ENCODE assay signal across 16 cellular contexts in the genomic region with DNA sequence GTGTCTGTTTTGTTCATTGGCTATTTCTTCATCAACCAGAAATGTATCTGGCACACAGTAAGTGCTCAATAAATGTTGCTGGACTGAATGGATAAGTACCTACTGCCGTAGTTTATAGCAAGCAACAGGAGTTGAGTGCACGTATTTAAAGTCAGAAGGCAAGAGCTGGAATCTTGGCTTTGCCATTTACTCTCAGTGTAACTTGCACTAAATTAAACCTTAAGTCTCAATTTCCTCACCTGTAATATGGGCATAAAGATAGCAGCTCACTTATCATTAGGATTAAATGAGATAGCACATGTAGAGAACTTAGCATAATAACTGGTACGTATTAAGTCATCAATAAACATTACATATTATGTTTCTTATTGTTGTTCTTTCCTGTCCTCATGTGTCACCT. TPM values are rescaled to one million over a fixed set of nuclear protein-coding genes. Genes with fewer than 3 reads are reported as not detected.
DNase-seq lines count a peak whose midpoint lies in the region; TF ChIP-seq lines count a peak whose summit lies in the region.
"Had no signal": no experiment of that assay in that cellular context is flagged by ENCODE, and none has a peak within 500 bp of the region (broad histone marks: within the 10 kb centered on the region; RNA-seq: fewer than 3 reads in every experiment).

No MANE protein-coding gene starts in this region.

- H3K27ac ChIP-seq in HEK293 (ENCODE audit: extremely low read depth, low read depth, low read length) (no peak overlapping the region), colonic mucosa (no peak overlapping the region)
- H3K27ac ChIP-seq: GM23248, KMS-11 had no signal

- H3K27me3 Mint-ChIP-seq in endothelial cell (ENCODE audit: unreplicated experiment) (peaks cover 3% of the 10 kb centered on the region), nephron progenitor cell (ENCODE audit: low read depth, poor library complexity) (no peaks in the 10 kb centered on the region), HFFc6 (ENCODE audit: insufficient read depth) (peaks cover 7% of the 10 kb centered on the region)
- peaks cover 13% of the 10 kb centered on the region for H3K27me3 Mint-ChIP-seq in activated CD4-positive, alpha-beta memory T cell treated with anti-CD3 and anti-CD28 coated beads, Interleukin-2, amount 10 ng/mL, durations not matched to agents 7 days and 5 days

- H3K27me3 ChIP-seq in colonic mucosa: no peaks in the 10 kb centered on the region

- TF ChIP-seq CTCF in HEK293 (tag by site-specific recombination; IDR thresholded peaks at IDR 0.05) (no peak), endothelial cell (IDR thresholded peaks at IDR 0.05; ENCODE audit: unreplicated experiment) (no peak), nephron progenitor cell (IDR thresholded peaks at IDR 0.05) (no peak), colonic mucosa (IDR thresholded peaks at IDR 0.05) (no peak), HFFc6 (IDR thresholded peaks at IDR 0.05) (no peak)

- CTCF ChIA-PET in HEK293 (lab: Yijun Ruan, JAX): interaction anchor here (0.6 kb wide), 2 partner anchors 254 to 1451 kb away, joined by 3 to 5 read pairs; no protein-coding TSS in a partner anchor
- CTCF ChIA-PET in activated CD4-positive, alpha-beta memory T cell treated with anti-CD3 and anti-CD28 coated beads, Interleukin-2, amount 10 ng/mL, durations not matched to agents 7 days and 5 days (lab: Charles Lee): no interaction called here

- peaks cover 29% of the 10 kb centered on the region for H3K4me1 ChIP-seq in HEK293 (ENCODE audit: control insufficient read depth, insufficient read depth, low read length)
- H3K4me1 ChIP-seq in colonic mucosa: peaks cover 4% of the 10 kb centered on the region

- H3K4me3 ChIP-seq in HEK293 (ENCODE audit: low read depth, low read length): no peak overlapping the region
- H3K4me3 ChIP-seq in colonic mucosa: no peak overlapping the region
- H3K4me3 ChIP-seq: GM23248 had no signal

- H3K27ac Mint-ChIP-seq in endothelial cell (ENCODE audit: unreplicated experiment): no peak overlapping the region
- peak overlapping the region; percentile 97 for H3K27ac Mint-ChIP-seq in nephron progenitor cell
- no peak overlapping the region for H3K27ac Mint-ChIP-seq in activated CD4-positive, alpha-beta memory T cell treated with anti-CD3 and anti-CD28 coated beads, Interleukin-2, amount 10 ng/mL, durations not matched to agents 7 days and 5 days
- H3K27ac Mint-ChIP-seq in HFFc6: no peak overlapping the region
- H3K27ac Mint-ChIP-seq: CD14-positive monocyte; CD4-positive, alpha-beta memory T cell had no signal

- DNase-seq in endothelial cell (ENCODE audit: low spot score) (no peak), nephron progenitor cell (no peak), colonic mucosa (no peak), HFFc6 (no peak), NCI-H748 (lab: John Stamatoyannopoulos, UW; ENCODE audit: unreplicated experiment) (no peak)
- DNase-seq in activated CD4-positive, alpha-beta memory T cell treated with anti-CD3 and anti-CD28 coated beads, Interleukin-2, amount 10 ng/mL, durations not matched to agents 7 days and 5 days: no peak
- DNase-seq: AML-193; Calu3; CD4-positive, alpha-beta memory T cell; DND-41; EL; GM23248; HCEC 1CT had no signal

- POLR2A ChIA-PET in HEK293 (lab: Yijun Ruan, JAX): no interaction called here
- POLR2A ChIA-PET in activated CD4-positive, alpha-beta memory T cell treated with anti-CD3 and anti-CD28 coated beads, Interleukin-2, amount 10 ng/mL, durations not matched to agents 7 days and 5 days (lab: Charles Lee): no interaction called here

- H3K4me1 Mint-ChIP-seq in endothelial cell (ENCODE audit: unreplicated experiment): peaks cover 44% of the 10 kb centered on the region
- peaks cover 94% of the 10 kb centered on the region for H3K4me1 Mint-ChIP-seq in nephron progenitor cell
- no peaks in the 10 kb centered on the region for H3K4me1 Mint-ChIP-seq in activated CD4-positive, alpha-beta memory T cell treated with anti-CD3 and anti-CD28 coated beads, Interleukin-2, amount 10 ng/mL, durations not matched to agents 7 days and 5 days
- H3K4me1 Mint-ChIP-seq in HFFc6 (ENCODE audit: low read depth): peaks cover 15% of the 10 kb centered on the region
- H3K4me1 Mint-ChIP-seq: CD4-positive, alpha-beta memory T cell had no signal

- H3K4me3 Mint-ChIP-seq in endothelial cell (ENCODE audit: unreplicated experiment) (peak overlapping the region; percentile 74), nephron progenitor cell (peak overlapping the region; percentile 66), HFFc6 (no peak overlapping the region)
- no peak overlapping the region for H3K4me3 Mint-ChIP-seq in activated CD4-positive, alpha-beta memory T cell treated with anti-CD3 and anti-CD28 coated beads, Interleukin-2, amount 10 ng/mL, durations not matched to agents 7 days and 5 days
- H3K4me3 Mint-ChIP-seq: CD14-positive monocyte; CD4-positive, alpha-beta memory T cell had no signal

- intact Hi-C loops in colonic mucosa (cut with DNase I): no loop called here

- H3K9ac ChIP-seq in colonic mucosa (ENCODE audit: low read depth in 2 of 2, low read length in 2 of 2): no peak overlapping the region
- H3K9ac ChIP-seq: GM23248, KMS-11 had no signal

- H3K9me3 ChIP-seq in HEK293 (ENCODE audit: control insufficient read depth, insufficient read depth, low read depth, low read length) (no peaks in the 10 kb centered on the region), colonic mucosa (no peaks in the 10 kb centered on the region)

- H3K36me3 Mint-ChIP-seq in endothelial cell (ENCODE audit: low read depth, unreplicated experiment) (peaks cover 3% of the 10 kb centered on the region), nephron progenitor cell (ENCODE audit: low read depth) (no peaks in the 10 kb centered on the region), HFFc6 (ENCODE audit: low read depth) (no peaks in the 10 kb centered on the region)
- H3K36me3 Mint-ChIP-seq in activated CD4-positive, alpha-beta memory T cell treated with anti-CD3 and anti-CD28 coated beads, Interleukin-2, amount 10 ng/mL, durations not matched to agents 7 days and 5 days (ENCODE audit: low read depth): no peaks in the 10 kb centered on the region
- H3K36me3 Mint-ChIP-seq: CD14-positive monocyte; CD4-positive, alpha-beta memory T cell had no signal

- no peaks in the 10 kb centered on the region for H3K9me3 Mint-ChIP-seq in endothelial cell (ENCODE audit: unreplicated experiment)
- no peaks in the 10 kb centered on the region for H3K9me3 Mint-ChIP-seq in nephron progenitor cell
- H3K9me3 Mint-ChIP-seq in activated CD4-positive, alpha-beta memory T cell treated with anti-CD3 and anti-CD28 coated beads, Interleukin-2, amount 10 ng/mL, durations not matched to agents 7 days and 5 days: no peaks in the 10 kb centered on the region
- H3K9me3 Mint-ChIP-seq in HFFc6: no peaks in the 10 kb centered on the region; the same call in 1 of the 2 replicates

- H3K36me3 ChIP-seq in HEK293 (ENCODE audit: control insufficient read depth in 2 of 2, insufficient read depth in 1 of 2, low read length in 2 of 2) (no peaks in the 10 kb centered on the region), colonic mucosa (no peaks in the 10 kb centered on the region)

TF ChIP-seq in HEK293, 187 proteins besides CTCF, POLR2A, EP300 and RAD21:
- TF ChIP-seq ZNF664 (tag by site-specific recombination; IDR thresholded peaks at IDR 0.05) (peak; percentile 93), ZNF366 (tag by site-specific recombination; conservative IDR thresholded peaks at IDR 0.05) (no peak)

RNA-seq across cellular contexts. Expression of gene FAM174B, which starts 13.0 kb away (rescaled TPM):
- total RNA-seq in endothelial cell (ENCODE audit: unreplicated experiment): 163 TPM
- total RNA-seq in colonic mucosa: 10 to 100 TPM; 25.2 to 25.7 TPM
- total RNA-seq in activated CD4-positive, alpha-beta memory T cell treated with anti-CD3 and anti-CD28 coated beads, Interleukin-2, amount 10 ng/mL, durations not matched to agents 7 days and 5 days: 1 to 10 TPM; 2.8 to 3.0 TPM
- 1 to 10 TPM; 1.2 to 7.0 (median 2.3) TPM for total RNA-seq in HFFc6 (2021; fragmentation: NEBNext Ultra II Directional; extraction: Animal tissue kit (Norgen Biotek cat#: 25700))

Comparison
In these comparisons a context has a peak if more than half of its experiments do, and no peak if none do; other contexts are left out.
1. H3K4me3 Mint-ChIP-seq: peak in endothelial cell (single experiment) and nephron progenitor cell (single experiment); none in activated CD4-positive, alpha-beta memory T cell treated with anti-CD3 and anti-CD28 coated beads, Interleukin-2, amount 10 ng/mL, durations not matched to agents 7 days and 5 days (single experiment) and HFFc6 (single experiment).